25 cellular contexts compared by ENCODE assay signal in the genomic region with DNA sequence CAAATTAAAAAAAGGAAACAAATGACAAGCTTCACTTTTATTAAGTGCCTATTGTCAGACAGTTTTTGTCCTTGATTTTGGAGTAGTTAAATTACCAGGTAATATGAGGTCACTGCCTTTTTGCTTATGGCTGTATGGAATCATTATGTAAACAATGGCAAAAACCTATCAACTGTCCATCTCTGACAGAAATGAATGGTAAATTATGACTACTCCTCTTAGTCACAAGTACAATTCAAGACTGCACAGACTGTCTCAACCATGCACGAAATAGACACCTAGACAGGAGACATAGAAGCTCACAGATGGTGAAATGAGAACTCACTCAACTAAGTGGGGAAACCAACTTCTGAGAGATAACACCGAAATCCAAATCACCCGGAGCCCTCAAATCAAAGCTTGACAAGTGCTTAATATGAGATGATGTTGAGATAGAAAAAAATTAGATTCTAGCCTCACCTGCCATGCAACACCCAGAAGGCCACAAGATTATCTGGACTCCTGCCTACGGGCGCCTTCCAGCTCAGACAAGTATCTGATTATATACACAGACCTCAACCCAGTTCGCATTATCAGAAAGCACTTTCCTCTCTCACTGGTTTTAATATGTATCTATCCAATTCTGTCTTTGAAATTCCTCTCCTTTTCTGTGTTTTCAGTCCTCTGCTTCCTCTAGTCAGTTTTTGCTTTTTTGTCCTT.
DNase-seq lines count a peak whose midpoint lies in the region; ATAC-seq, FAIRE-seq and TF ChIP-seq lines count a peak whose summit lies in the region.
"Had no signal": no experiment of that assay in that cellular context is flagged by ENCODE, and none has a peak within 500 bp of the region (broad histone marks: within the 10 kb centered on the region; RNA-seq: fewer than 3 reads in every experiment).

No MANE protein-coding gene starts in this region.

- no peak overlapping the region for H3K9ac ChIP-seq in astrocyte (ENCODE audit: low read length)
- H3K9ac ChIP-seq in neural cell (ENCODE audit: low read length): no peak overlapping the region
- no peak overlapping the region for H3K9ac ChIP-seq in HepG2 (ENCODE audit: insufficient read depth, low read depth, low read length)
- H3K9ac ChIP-seq in colonic mucosa (ENCODE audit: low read depth in 2 of 2, low read length in 2 of 2): no peak overlapping the region
- H3K9ac ChIP-seq: parathyroid adenoma had no signal

- CTCF ChIA-PET in HEK293 (lab: Yijun Ruan, JAX): interaction anchor here (0.5 to 1.4 kb wide), 6 partner anchors 11 to 1328 kb away, joined by 3 to 4 read pairs (median 4); no protein-coding TSS in a partner anchor
- CTCF ChIA-PET in HepG2 (lab: Yijun Ruan, JAX; ENCODE audit: low intra/inter-chr PET ratio, low total read pairs): no interaction called here

- TF ChIP-seq POLR2A in HepG2 (IDR thresholded peaks at IDR 0.05; ENCODE audit: insufficient read depth in 1 of 2, low read depth in 2 of 2, low read length in 2 of 2): no peak

- peak; percentile 55 for FAIRE-seq in D721Med (lab: Jason Lieb, UNC)
- FAIRE-seq in astrocyte (lab: Jason Lieb, UNC): no peak
- no peak for FAIRE-seq in HepG2 (lab: Jason Lieb, UNC)
- FAIRE-seq: G401.6 had no signal

- POLR2A ChIA-PET in HEK293 (lab: Yijun Ruan, JAX) (interaction anchor here (0.6 kb wide), 1 partner anchor 904 kb away, joined by 3 read pairs; no protein-coding TSS in a partner anchor), HepG2 (lab: Yijun Ruan, JAX) (no interaction called here)

- H3K4me3 ChIP-seq in HEK293 (ENCODE audit: low read depth, low read length) (no peak overlapping the region), astrocyte (ENCODE audit: insufficient read depth, low read depth, low read length) (no peak overlapping the region), neural cell (ENCODE audit: low read length) (peak overlapping the region; percentile 43), HepG2 (replicated peaks in 1 of 3; ENCODE audit: insufficient read depth in 1 of 3, low read depth in 2 of 3, low read length in 3 of 3) (no peak overlapping the region), colonic mucosa (no peak overlapping the region)
- H3K4me3 ChIP-seq: heart right ventricle had no signal

- no peak for DNase-seq in D721Med (ENCODE audit: insufficient read length, low spot score)
- DNase-seq in astrocyte (ENCODE audit: low read depth): no peak
- no peak for DNase-seq in HepG2 (ENCODE audit: low spot score)
- no peak for DNase-seq in colonic mucosa
- no peak for DNase-seq in stimulated activated naive CD4-positive, alpha-beta T cell treated with Interleukin-2 at 50 U/mL for 16 hours (lab: John Stamatoyannopoulos, UW)
- DNase-seq: activated naive CD4-positive, alpha-beta T cell treated with anti-CD3 and anti-CD28 coated beads, Interleukin-2, amount 10 ng/mL, durations not matched to agents 7 days and 5 days; CD4-positive, CD25-positive, alpha-beta regulatory T cell; heart right ventricle; HFFc6; left colon; NCI-H1092 treated with DMSO at 0.1 percent for 48 hours; NCI-H2029 treated with DMSO at 0.1 percent for 48 hours; right cardiac atrium; stimulated activated CD4-positive, alpha-beta T cell treated with anti-CD3 and anti-CD28 coated beads, Interleukin-12 subunit alpha, Interleukin-12 subunit beta, amount 100 ng/mL, for 4 hours; stimulated activated CD4-positive, alpha-beta T cell treated with anti-CD3 and anti-CD28 coated beads, Interleukin-4, amount 100 ng/mL, for 24 hours; stimulated activated naive CD4-positive, alpha-beta T cell had no signal

- in situ Hi-C loops in HepG2 (cut with HindIII; ENCODE audit: extremely low pct_ligation_motif_present, low pct_unique_long_range_greater_than_20kb): no loop called here

- no peak overlapping the region for H3K4me3 Mint-ChIP-seq in astrocyte (ENCODE audit: unreplicated experiment)
- H3K4me3 Mint-ChIP-seq: activated naive CD4-positive, alpha-beta T cell treated with anti-CD3 and anti-CD28 coated beads, Interleukin-2, amount 10 ng/mL, durations not matched to agents 7 days and 5 days; activated T-helper 1 cell treated with anti-CD3 and anti-CD28 coated beads, Interleukin-12 subunit alpha, Interleukin-12 subunit beta, Interleukin-2, Interleukin-4 antibody, amounts not matched to agents 30 ng/mL and 10 ng/mL and 1 ng/mL, durations not matched to agents 14 hours and 24 hours and 36 hours; CD4-positive, CD25-positive, alpha-beta regulatory T cell; HFFc6; memory B cell; natural killer cell treated with Interleukin-12 subunit alpha and Interleukin-12 subunit beta and Interleukin-15 and Interleukin-18, amount 100 ng/mL, for 72 hours; WTC11 had no signal

- H3K4me2 ChIP-seq in astrocyte (ENCODE audit: low read length): peak overlapping the region; percentile 65
- H3K4me2 ChIP-seq in neural cell (ENCODE audit: low read length): peak overlapping the region; percentile 50
- no peak overlapping the region for H3K4me2 ChIP-seq in HepG2 (ENCODE audit: low read depth, low read length)

- ATAC-seq in HepG2: no peak
- ATAC-seq: heart right ventricle; left colon; natural killer cell treated with Interleukin-12 subunit alpha and Interleukin-12 subunit beta and Interleukin-15 and Interleukin-18, amount 100 ng/mL, for 72 hours; right cardiac atrium; Right ventricle myocardium inferior; WTC11 had no signal

- no peaks in the 10 kb centered on the region for H3K36me3 ChIP-seq in HEK293 (ENCODE audit: control insufficient read depth in 2 of 2, insufficient read depth in 1 of 2, low read length in 2 of 2)
- no peaks in the 10 kb centered on the region for H3K36me3 ChIP-seq in astrocyte (ENCODE audit: insufficient read depth, low read length)
- H3K36me3 ChIP-seq in neural cell (ENCODE audit: insufficient read depth, low read length): no peaks in the 10 kb centered on the region
- H3K36me3 ChIP-seq in HepG2 (replicated peaks in 1 of 2; ENCODE audit: control insufficient read depth in 1 of 2, insufficient read depth in 2 of 2, low read length in 2 of 2): 0 out of 5 replicates have a peak, but pooled peaks cover 1 to 5% of the 10 kb centered on the region in 2 experiments
- no peaks in the 10 kb centered on the region for H3K36me3 ChIP-seq in colonic mucosa
- H3K36me3 ChIP-seq: heart right ventricle had no signal

- TF ChIP-seq RAD21 in neural cell (conservative IDR thresholded peaks at IDR 0.05): no peak
- no peak for TF ChIP-seq RAD21 in HepG2 (CRISPR knock-in tag; IDR thresholded peaks at IDR 0.05)

- TF ChIP-seq EP300 in neural cell (conservative IDR thresholded peaks at IDR 0.05; ENCODE audit: poor library complexity, severe bottlenecking) (peak; percentile 10), HepG2 (IDR thresholded peaks at IDR 0.05; ENCODE audit: low read depth in 2 of 2, low read length in 2 of 2) (no peak), HepG2 (CRISPR knock-in tag; IDR thresholded peaks at IDR 0.05; ENCODE audit: borderline replicate concordance) (no peak)

- H3K27ac Mint-ChIP-seq in astrocyte (ENCODE audit: unreplicated experiment): peak overlapping the region; percentile 0
- H3K27ac Mint-ChIP-seq: activated naive CD4-positive, alpha-beta T cell treated with anti-CD3 and anti-CD28 coated beads, Interleukin-2, amount 10 ng/mL, durations not matched to agents 7 days and 5 days; activated T-helper 1 cell treated with anti-CD3 and anti-CD28 coated beads, Interleukin-12 subunit alpha, Interleukin-12 subunit beta, Interleukin-2, Interleukin-4 antibody, amounts not matched to agents 30 ng/mL and 10 ng/mL and 1 ng/mL, durations not matched to agents 14 hours and 24 hours and 36 hours; CD4-positive, CD25-positive, alpha-beta regulatory T cell; HFFc6; memory B cell; natural killer cell treated with Interleukin-12 subunit alpha and Interleukin-12 subunit beta and Interleukin-15 and Interleukin-18, amount 100 ng/mL, for 72 hours; WTC11 had no signal

- H3K27me3 Mint-ChIP-seq in astrocyte (ENCODE audit: low read depth, unreplicated experiment): no peaks in the 10 kb centered on the region
- H3K27me3 Mint-ChIP-seq: memory B cell had no signal

- H3F3A ChIP-seq in neural cell (ENCODE audit: insufficient read depth, low read length, poor library complexity, severe bottlenecking): peaks cover 4% of the 10 kb centered on the region

- TF ChIP-seq CTCF in D721Med (IDR thresholded peaks at IDR 0.05; ENCODE audit: insufficient read depth, missing control alignments): no peak
- no peak for TF ChIP-seq CTCF in HEK293 (tag by site-specific recombination; IDR thresholded peaks at IDR 0.05)
- TF ChIP-seq CTCF in astrocyte (IDR thresholded peaks at IDR 0.05; ENCODE audit: insufficient read depth, low read depth, low read length): no peak
- no peak for TF ChIP-seq CTCF in neural cell (IDR thresholded peaks at IDR 0.05; ENCODE audit: poor library complexity, severe bottlenecking)
- no peak for TF ChIP-seq CTCF in HepG2 (CRISPR knock-in tag; IDR thresholded peaks at IDR 0.05)
- TF ChIP-seq CTCF in colonic mucosa (IDR thresholded peaks at IDR 0.05): no peak

- H3K79me2 ChIP-seq in astrocyte (ENCODE audit: insufficient read depth, low read length) (no peaks in the 10 kb centered on the region), neural cell (replicated peaks; ENCODE audit: insufficient read depth, low read length) (no peaks in the 10 kb centered on the region), HepG2 (ENCODE audit: insufficient read depth, low read length) (peaks cover 2% of the 10 kb centered on the region)
- H3K79me2 ChIP-seq: parathyroid adenoma had no signal

- WGBS in HepG2 (ENCODE audit: low lambda C conversion rate): 98% methylated on average over 6 of the region's 6 CpGs

- H3K9me2 ChIP-seq in neural cell (ENCODE audit: insufficient read depth, low read length): no peaks in the 10 kb centered on the region

- no peaks in the 10 kb centered on the region for H3K36me3 Mint-ChIP-seq in astrocyte (ENCODE audit: low read depth, unreplicated experiment)
- H3K36me3 Mint-ChIP-seq: activated naive CD4-positive, alpha-beta T cell treated with anti-CD3 and anti-CD28 coated beads, Interleukin-2, amount 10 ng/mL, durations not matched to agents 7 days and 5 days; CD4-positive, CD25-positive, alpha-beta regulatory T cell; memory B cell; natural killer cell treated with Interleukin-12 subunit alpha and Interleukin-12 subunit beta and Interleukin-15 and Interleukin-18, amount 100 ng/mL, for 72 hours; WTC11 had no signal

- H4K20me1 ChIP-seq in astrocyte (ENCODE audit: insufficient read depth, low read length) (no peaks in the 10 kb centered on the region), neural cell (ENCODE audit: insufficient read depth) (no peaks in the 10 kb centered on the region), HepG2 (ENCODE audit: insufficient read depth, low read length) (no peaks in the 10 kb centered on the region)

- H3K4me1 ChIP-seq in HEK293 (ENCODE audit: control insufficient read depth, insufficient read depth, low read length) (peaks cover 17% of the 10 kb centered on the region), astrocyte (ENCODE audit: insufficient read depth, low read length) (peaks cover 16% of the 10 kb centered on the region), HepG2 (ENCODE audit: insufficient read depth, low read length) (no peaks in the 10 kb centered on the region), colonic mucosa (no peaks in the 10 kb centered on the region)
- H3K4me1 ChIP-seq: parathyroid adenoma had no signal

- intact Hi-C loops in HepG2 (cut with micrococcal nuclease; ENCODE audit: unreplicated experiment): no loop called here
- intact Hi-C loops in colonic mucosa (cut with DNase I): no loop called here

- H3K9me3 Mint-ChIP-seq in astrocyte (ENCODE audit: unreplicated experiment): no peaks in the 10 kb centered on the region
- H3K9me3 Mint-ChIP-seq: activated naive CD4-positive, alpha-beta T cell treated with anti-CD3 and anti-CD28 coated beads, Interleukin-2, amount 10 ng/mL, durations not matched to agents 7 days and 5 days; activated T-helper 1 cell treated with anti-CD3 and anti-CD28 coated beads, Interleukin-12 subunit alpha, Interleukin-12 subunit beta, Interleukin-2, Interleukin-4 antibody, amounts not matched to agents 30 ng/mL and 10 ng/mL and 1 ng/mL, durations not matched to agents 14 hours and 24 hours and 36 hours; CD4-positive, CD25-positive, alpha-beta regulatory T cell; memory B cell; natural killer cell treated with Interleukin-12 subunit alpha and Interleukin-12 subunit beta and Interleukin-15 and Interleukin-18, amount 100 ng/mL, for 72 hours; WTC11 had no signal

- H3K4me1 Mint-ChIP-seq in astrocyte (ENCODE audit: low read depth, unreplicated experiment): peaks cover 43% of the 10 kb centered on the region
- H3K4me1 Mint-ChIP-seq: activated naive CD4-positive, alpha-beta T cell treated with anti-CD3 and anti-CD28 coated beads, Interleukin-2, amount 10 ng/mL, durations not matched to agents 7 days and 5 days; CD4-positive, CD25-positive, alpha-beta regulatory T cell; memory B cell; WTC11 had no signal

- no peaks in the 10 kb centered on the region for H3K27me3 ChIP-seq in astrocyte (ENCODE audit: insufficient read depth, low read length)
- H3K27me3 ChIP-seq in neural cell (ENCODE audit: insufficient read depth, low read depth, low read length): no peaks in the 10 kb centered on the region
- no peaks in the 10 kb centered on the region for H3K27me3 ChIP-seq in HepG2 (ENCODE audit: control insufficient read depth in 1 of 2, insufficient read depth in 2 of 2, low read length in 2 of 2)
- H3K27me3 ChIP-seq in colonic mucosa: no peaks in the 10 kb centered on the region
- H3K27me3 ChIP-seq: heart right ventricle had no signal

- BruUV-seq in HepG2 (replicated peaks; lab: Mats Ljungman, UMichigan): no TSS peak

- H2AFZ ChIP-seq in astrocyte (ENCODE audit: low read depth, low read length) (no peak overlapping the region), neural cell (ENCODE audit: low read depth, low read length) (no peak overlapping the region), HepG2 (ENCODE audit: low read length) (no peak overlapping the region)
- H2AFZ ChIP-seq: parathyroid adenoma had no signal

- no peak overlapping the region for H3K27ac ChIP-seq in HEK293 (ENCODE audit: extremely low read depth, low read depth, low read length)
- H3K27ac ChIP-seq in astrocyte (ENCODE audit: low read depth, low read length): no peak overlapping the region
- H3K27ac ChIP-seq in neural cell (ENCODE audit: low read length): peak overlapping the region; percentile 59
- no peak overlapping the region for H3K27ac ChIP-seq in HepG2 (ENCODE audit: extremely low read length, insufficient read depth, low read length)
- H3K27ac ChIP-seq in colonic mucosa: no peak overlapping the region
- H3K27ac ChIP-seq: heart right ventricle, parathyroid adenoma had no signal

- H3K9me3 ChIP-seq in HEK293 (ENCODE audit: control insufficient read depth, insufficient read depth, low read depth, low read length): no peaks in the 10 kb centered on the region
- H3K9me3 ChIP-seq in astrocyte (ENCODE audit: insufficient read depth, low read depth, low read length): no peaks in the 10 kb centered on the region
- H3K9me3 ChIP-seq in neural cell (ENCODE audit: low read length): no peaks in the 10 kb centered on the region
- no peaks in the 10 kb centered on the region for H3K9me3 ChIP-seq in HepG2 (ENCODE audit: low read length)
- no peaks in the 10 kb centered on the region for H3K9me3 ChIP-seq in colonic mucosa
- H3K9me3 ChIP-seq: heart right ventricle had no signal
